In the genomic region with DNA sequence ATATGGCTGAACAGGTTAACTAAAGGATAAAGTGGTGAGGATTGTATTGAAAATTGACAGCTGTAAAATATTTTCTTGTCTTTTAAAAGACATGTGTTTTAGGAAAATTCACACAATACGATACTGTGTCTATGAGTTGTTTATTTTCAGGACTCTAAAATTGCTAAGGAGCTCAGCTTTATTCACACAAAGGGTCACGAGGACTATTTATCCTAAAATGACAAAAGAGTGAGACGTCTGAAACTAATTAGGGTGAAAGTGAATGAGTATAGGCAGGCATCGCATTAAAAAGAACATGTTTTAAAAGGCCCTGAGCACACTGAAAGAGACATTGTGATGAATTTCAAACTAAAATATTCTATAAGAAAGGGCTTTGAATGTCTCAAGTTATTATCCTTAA, we compare ENCODE assay signal across 26 cellular contexts.
"Had no signal": no experiment of that assay in that cellular context is flagged by ENCODE, and none has a peak within 500 bp of the region (broad histone marks: within the 10 kb centered on the region; RNA-seq: fewer than 3 reads in every experiment).

No MANE protein-coding gene starts in this region.

- H3K4me3 ChIP-seq: adrenal gland, breast epithelium, K562 had no signal

- H3K9ac ChIP-seq: SK-N-SH had no signal

- H3K9me3 ChIP-seq: adrenal gland, breast epithelium, SK-N-SH had no signal

- H3K4me3 Mint-ChIP-seq: activated CD4-positive, alpha-beta memory T cell treated with anti-CD3 and anti-CD28 coated beads, Interleukin-2, amount 10 ng/mL, durations not matched to agents 7 days and 5 days; activated CD4-positive, alpha-beta T cell treated with anti-CD3 and anti-CD28 coated beads for 36 hours; activated naive CD8-positive, alpha-beta T cell treated with anti-CD3 and anti-CD28 coated beads, Interleukin-2, amount 10 ng/mL, durations not matched to agents 7 days and 5 days; activated T-cell treated with anti-CD3 and anti-CD28 coated beads, Interleukin-2, amount 50 U/mL, for 72 hours had no signal

- H3K27ac Mint-ChIP-seq: activated CD4-positive, alpha-beta memory T cell treated with anti-CD3 and anti-CD28 coated beads, Interleukin-2, amount 10 ng/mL, durations not matched to agents 7 days and 5 days; activated CD4-positive, alpha-beta T cell treated with anti-CD3 and anti-CD28 coated beads for 36 hours; activated naive CD8-positive, alpha-beta T cell treated with anti-CD3 and anti-CD28 coated beads, Interleukin-2, amount 10 ng/mL, durations not matched to agents 7 days and 5 days; activated T-cell treated with anti-CD3 and anti-CD28 coated beads, Interleukin-2, amount 50 U/mL, for 72 hours; activated T-helper 2 cell treated with anti-CD3 and anti-CD28 coated beads, Interferon-gamma antibody, Interleukin-2, Interleukin-4, amounts not matched to agents 10 μg/mL and 5 μg/mL and 100 μg/mL, durations not matched to agents 14 hours and 24 hours and 36 hours had no signal

- H3K4me1 ChIP-seq: adrenal gland, breast epithelium had no signal

- H3K36me3 Mint-ChIP-seq: activated naive CD8-positive, alpha-beta T cell treated with anti-CD3 and anti-CD28 coated beads, Interleukin-2, amount 10 ng/mL, durations not matched to agents 7 days and 5 days had no signal

- H3K9me3 Mint-ChIP-seq: activated CD4-positive, alpha-beta memory T cell treated with anti-CD3 and anti-CD28 coated beads, Interleukin-2, amount 10 ng/mL, durations not matched to agents 7 days and 5 days; activated naive CD8-positive, alpha-beta T cell treated with anti-CD3 and anti-CD28 coated beads, Interleukin-2, amount 10 ng/mL, durations not matched to agents 7 days and 5 days; activated T-cell treated with anti-CD3 and anti-CD28 coated beads, Interleukin-2, amount 50 U/mL, for 72 hours; activated T-helper 2 cell treated with anti-CD3 and anti-CD28 coated beads, Interferon-gamma antibody, Interleukin-2, Interleukin-4, amounts not matched to agents 10 μg/mL and 5 μg/mL and 100 μg/mL, durations not matched to agents 14 hours and 24 hours and 36 hours had no signal

- H3K27me3 ChIP-seq: breast epithelium had no signal

- H3K4me2 ChIP-seq: SK-N-SH had no signal

- DNase-seq: activated CD4-positive, alpha-beta memory T cell treated with anti-CD3 and anti-CD28 coated beads, Interleukin-2, amount 10 ng/mL, durations not matched to agents 7 days and 5 days; activated CD4-positive, alpha-beta T cell treated with anti-CD3 and anti-CD28 coated beads for 36 hours; activated CD4-positive, alpha-beta T cell treated with anti-CD3 and anti-CD28 coated beads, Interleukin-2, amount 50 U/mL, for 1 hour; activated gamma-delta T cell treated with Interleukin-2 at 50 U/mL for 16 hours; activated naive CD4-positive, alpha-beta T cell treated with anti-CD3 and anti-CD28 coated beads, Interleukin-2, amount 50 U/mL, for 16 hours; activated naive CD8-positive, alpha-beta T cell treated with anti-CD3 and anti-CD28 coated beads, Interleukin-2, amount 10 ng/mL, durations not matched to agents 7 days and 5 days; activated T-cell treated with anti-CD3 and anti-CD28 coated beads for 4 hours; activated T-cell treated with anti-CD3 and anti-CD28 coated beads, Interleukin-2, amount 50 U/mL, for 72 hours; adrenal gland; anterior cingulate cortex; caudate nucleus; Karpas-422; MM.1S; NCI-H1105; NCI-H187; NCI-H2107; NCI-H510A treated with DMSO at 0.1 percent for 48 hours; NK-92 treated with Interleukin-12 subunit alpha and Interleukin-12 subunit beta, amount 100 ng/mL, for 24 hours; OCI-M1; RPMI8226; SK-N-SH; T-helper 1 cell; WERI-Rb-1 had no signal

- H3K4me1 Mint-ChIP-seq: activated CD4-positive, alpha-beta memory T cell treated with anti-CD3 and anti-CD28 coated beads, Interleukin-2, amount 10 ng/mL, durations not matched to agents 7 days and 5 days; activated CD4-positive, alpha-beta T cell treated with anti-CD3 and anti-CD28 coated beads for 36 hours; activated naive CD8-positive, alpha-beta T cell treated with anti-CD3 and anti-CD28 coated beads, Interleukin-2, amount 10 ng/mL, durations not matched to agents 7 days and 5 days had no signal

- H3K27ac ChIP-seq: adrenal gland, breast epithelium, WERI-Rb-1 had no signal

- H3K36me3 ChIP-seq: adrenal gland, breast epithelium, WERI-Rb-1 had no signal

- H3K27me3 Mint-ChIP-seq: activated CD4-positive, alpha-beta memory T cell treated with anti-CD3 and anti-CD28 coated beads, Interleukin-2, amount 10 ng/mL, durations not matched to agents 7 days and 5 days; activated CD4-positive, alpha-beta T cell treated with anti-CD3 and anti-CD28 coated beads for 36 hours; activated naive CD8-positive, alpha-beta T cell treated with anti-CD3 and anti-CD28 coated beads, Interleukin-2, amount 10 ng/mL, durations not matched to agents 7 days and 5 days had no signal
